Comparison of ENCODE assay signal across 17 cellular contexts in genomic region chr10:84521468-84521867, GRCh38.
DNase-seq lines count a peak whose midpoint lies in the region; ATAC-seq, FAIRE-seq and TF ChIP-seq lines count a peak whose summit lies in the region.
"Had no signal": no experiment of that assay in that cellular context is flagged by ENCODE, and none has a peak within 500 bp of the region (broad histone marks: within the 10 kb centered on the region; RNA-seq: fewer than 3 reads in every experiment).

No MANE protein-coding gene starts in this region.

- H3K4me1 Mint-ChIP-seq in T-helper 17 cell (peaks cover 15% of the 10 kb centered on the region), neural progenitor cell (peaks cover 36% of the 10 kb centered on the region)
- H3K4me1 Mint-ChIP-seq: B cell had no signal

- no peak overlapping the region for H3K4me3 Mint-ChIP-seq in T-helper 17 cell
- H3K4me3 Mint-ChIP-seq in neural progenitor cell, result no peak overlapping the region
- H3K4me3 Mint-ChIP-seq: B cell; CD4-positive, alpha-beta T cell had no signal

- in situ Hi-C loops in HepG2 (cut with HindIII; ENCODE audit: extremely low pct_ligation_motif_present, low pct_unique_long_range_greater_than_20kb), result loop anchor here (5.0 kb wide), 1 partner anchor 59 kb away; no protein-coding TSS in a partner anchor

- TF ChIP-seq RAD21 in HepG2 (CRISPR knock-in tag; IDR thresholded peaks at IDR 0.05), result no peak

- H3K9me3 ChIP-seq in HepG2 (ENCODE audit: low read length) (peaks cover 12% of the 10 kb centered on the region; the same call in 1 of the 2 replicates), right lobe of liver (no peaks in the 10 kb centered on the region), T-helper 17 cell (ENCODE audit: control insufficient read depth, low read length, poor library complexity, severe bottlenecking) (no peaks in the 10 kb centered on the region), neural progenitor cell (ENCODE audit: low read depth) (no peaks in the 10 kb centered on the region)

- H3K79me2 ChIP-seq in HepG2 (ENCODE audit: insufficient read depth, low read length) (no peaks in the 10 kb centered on the region), neural progenitor cell (ENCODE audit: low read depth) (no peaks in the 10 kb centered on the region)

- H3K4me3 ChIP-seq in HepG2 (replicated peaks in 1 of 3; ENCODE audit: insufficient read depth in 1 of 3, low read depth in 2 of 3, low read length in 3 of 3) (no peak overlapping the region), right lobe of liver (no peak overlapping the region), neural progenitor cell (no peak overlapping the region)

- no peaks in the 10 kb centered on the region for H3K27me3 ChIP-seq in HepG2 (ENCODE audit: control insufficient read depth in 1 of 2, insufficient read depth in 2 of 2, low read length in 2 of 2)
- H3K27me3 ChIP-seq in right lobe of liver, result no peaks in the 10 kb centered on the region
- H3K27me3 ChIP-seq in neural progenitor cell, result no peaks in the 10 kb centered on the region

- ATAC-seq in HepG2, result no peak
- ATAC-seq in right lobe of liver, result no peak
- no peak for ATAC-seq in T-helper 17 cell
- ATAC-seq: HCT116 had no signal

- H4K20me1 ChIP-seq in HepG2 (ENCODE audit: insufficient read depth, low read length), result no peaks in the 10 kb centered on the region
- no peaks in the 10 kb centered on the region for H4K20me1 ChIP-seq in neural progenitor cell (ENCODE audit: low read depth)

- peaks cover 22% of the 10 kb centered on the region for H3F3A ChIP-seq in neural progenitor cell (ENCODE audit: low read depth)

- FAIRE-seq in HepG2 (lab: Jason Lieb, UNC), result peak; percentile 44
- FAIRE-seq: G401.6, GM12891 had no signal

- H3K36me3 ChIP-seq in HepG2 (replicated peaks in 1 of 2; ENCODE audit: control insufficient read depth in 1 of 2, insufficient read depth in 2 of 2, low read length in 2 of 2) (no peaks in the 10 kb centered on the region), right lobe of liver (no peaks in the 10 kb centered on the region), neural progenitor cell (no peaks in the 10 kb centered on the region)

- TF ChIP-seq EP300 in HepG2 (IDR thresholded peaks at IDR 0.05; ENCODE audit: low read depth in 2 of 2, low read length in 2 of 2), result no peak
- no peak for TF ChIP-seq EP300 in HepG2 (CRISPR knock-in tag; IDR thresholded peaks at IDR 0.05; ENCODE audit: borderline replicate concordance)

- no peak for DNase-seq in HepG2 (ENCODE audit: low spot score)
- DNase-seq in right lobe of liver, result no peak
- no peak for DNase-seq in T-helper 17 cell
- no peak for DNase-seq in neural progenitor cell (ENCODE audit: low spot score)
- no peak for DNase-seq in DMS53 (lab: John Stamatoyannopoulos, UW)
- DNase-seq in activated gamma-delta T cell (lab: John Stamatoyannopoulos, UW), result no peak
- DNase-seq in NK-92 treated with Interleukin-12 subunit alpha and Interleukin-12 subunit beta, amount 100 ng/mL, for 24 hours (lab: John Stamatoyannopoulos, UW), result no peak
- no peak for DNase-seq in dermis blood vessel endothelial cell
- DNase-seq: ACHN; C1 segment of cervical spinal cord; CD4-positive, alpha-beta T cell; DMS79 treated with DMSO at 0.1 percent for 48 hours; EL had no signal

- peaks cover 50% of the 10 kb centered on the region for H3K4me1 ChIP-seq in HepG2 (ENCODE audit: insufficient read depth, low read length)
- no peaks in the 10 kb centered on the region for H3K4me1 ChIP-seq in right lobe of liver
- H3K4me1 ChIP-seq in neural progenitor cell, result peaks cover 29% of the 10 kb centered on the region

- CTCF ChIA-PET in HepG2 (lab: Yijun Ruan, JAX; ENCODE audit: low intra/inter-chr PET ratio, low total read pairs), result no interaction called here

- WGBS in HepG2 (ENCODE audit: low lambda C conversion rate), result 65% methylated on average over 2 of the region's 2 CpGs
- 74% methylated on average over 2 of the region's 2 CpGs for WGBS in right lobe of liver (ENCODE audit: insufficient coverage, low coverage, low lambda C conversion rate, missing lambda C conversion rate)

- H2AFZ ChIP-seq in HepG2 (ENCODE audit: low read length) (no peak overlapping the region), neural progenitor cell (replicated peaks) (no peak overlapping the region)

- TF ChIP-seq CTCF in HepG2 (CRISPR knock-in tag; IDR thresholded peaks at IDR 0.05), result no peak
- TF ChIP-seq CTCF in right lobe of liver (IDR thresholded peaks at IDR 0.05), result no peak
- TF ChIP-seq CTCF in neural progenitor cell (IDR thresholded peaks at IDR 0.05), result no peak

- no peak overlapping the region for H3K9ac ChIP-seq in HepG2 (ENCODE audit: insufficient read depth, low read depth, low read length)
- H3K9ac ChIP-seq in neural progenitor cell, result no peak overlapping the region

- no peaks in the 10 kb centered on the region for H3K36me3 Mint-ChIP-seq in T-helper 17 cell (ENCODE audit: low read depth)
- peaks cover 3% of the 10 kb centered on the region for H3K36me3 Mint-ChIP-seq in neural progenitor cell

- H3K27ac Mint-ChIP-seq in T-helper 17 cell (peak overlapping the region; percentile 4), neural progenitor cell (no peak overlapping the region)
- H3K27ac Mint-ChIP-seq: B cell had no signal

- no peak for TF ChIP-seq POLR2A in HepG2 (IDR thresholded peaks at IDR 0.05; ENCODE audit: insufficient read depth in 1 of 2, low read depth in 2 of 2, low read length in 2 of 2)
- TF ChIP-seq POLR2A in right lobe of liver (IDR thresholded peaks at IDR 0.05), result no peak

- POLR2A ChIA-PET in HepG2 (lab: Yijun Ruan, JAX), result no interaction called here

- intact Hi-C loops in HepG2 (cut with micrococcal nuclease; ENCODE audit: unreplicated experiment), result no loop called here
- intact Hi-C loops in right lobe of liver (cut with DNase I), result no loop called here

- BruUV-seq in HepG2 (replicated peaks; lab: Mats Ljungman, UMichigan), result TSS peak; percentile 6

- H3K27me3 Mint-ChIP-seq in T-helper 17 cell (no peaks in the 10 kb centered on the region), neural progenitor cell (ENCODE audit: insufficient read depth, low read depth) (peaks cover 3% of the 10 kb centered on the region)
- H3K27me3 Mint-ChIP-seq: B cell; CD4-positive, alpha-beta T cell had no signal

- H3K27ac ChIP-seq in HepG2 (ENCODE audit: extremely low read length, insufficient read depth, low read length), result no peak overlapping the region
- no peak overlapping the region for H3K27ac ChIP-seq in right lobe of liver
- peak overlapping the region; percentile 44 for H3K27ac ChIP-seq in neural progenitor cell

- H3K4me2 ChIP-seq in HepG2 (ENCODE audit: low read depth, low read length), result no peak overlapping the region
- no peak overlapping the region for H3K4me2 ChIP-seq in neural progenitor cell

- peaks cover 4% of the 10 kb centered on the region for H3K9me3 Mint-ChIP-seq in neural progenitor cell
- H3K9me3 Mint-ChIP-seq: CD4-positive, alpha-beta T cell had no signal

TF ChIP-seq in HepG2, 621 proteins besides CTCF, POLR2A, EP300 and RAD21:
- no peak for TF ChIP-seq WIZ (CRISPR knock-in tag; IDR thresholded peaks at IDR 0.05)
